Comparison of ENCODE assay signal across 12 cellular contexts in genomic region chr4:169015237-169015636, GRCh38. TPM values are rescaled to one million over a fixed set of nuclear protein-coding genes. Genes with fewer than 3 reads are reported as not detected.
DNase-seq lines count a peak whose midpoint lies in the region; ATAC-seq, FAIRE-seq and TF ChIP-seq lines count a peak whose summit lies in the region.
"Had no signal": no experiment of that assay in that cellular context is flagged by ENCODE, and none has a peak within 500 bp of the region (broad histone marks: within the 10 kb centered on the region; RNA-seq: fewer than 3 reads in every experiment).

No MANE protein-coding gene starts in this region.

- DNase-seq in CD4-positive, alpha-beta T cell: no peak
- DNase-seq in MM.1S (no peak), heart left ventricle (no peak), posterior vena cava (ENCODE audit: low spot score) (peak; percentile 79), frontal cortex (ENCODE audit: low spot score in 2 of 2) (no peak), MV-4-11 (lab: John Stamatoyannopoulos, UW) (no peak), WERI-Rb-1 (no peak)
- DNase-seq in activated naive CD8-positive, alpha-beta T cell treated with anti-CD3 and anti-CD28 coated beads for 36 hours: no peak
- DNase-seq: activated T-cell treated with anti-CD3 and anti-CD28 coated beads, Interleukin-2, amount 50 U/mL, for 48 hours had no signal

- no peaks in the 10 kb centered on the region for H3K9me3 ChIP-seq in CD4-positive, alpha-beta T cell (ENCODE audit: control insufficient read depth, low read length)
- H3K9me3 ChIP-seq in MM.1S (replicated peaks; ENCODE audit: insufficient read depth, low read length) (no peaks in the 10 kb centered on the region), heart left ventricle (no peaks in the 10 kb centered on the region), WERI-Rb-1 (ENCODE audit: severe bottlenecking) (no peaks in the 10 kb centered on the region)
- H3K9me3 ChIP-seq: Peyer's patch had no signal

- H3K9me2 ChIP-seq in MM.1S (replicated peaks; ENCODE audit: insufficient read depth, low read length): no peaks in the 10 kb centered on the region

- no peaks in the 10 kb centered on the region for H3K9me3 Mint-ChIP-seq in CD4-positive, alpha-beta T cell
- H3K9me3 Mint-ChIP-seq in activated naive CD8-positive, alpha-beta T cell treated with anti-CD3 and anti-CD28 coated beads for 36 hours: no peaks in the 10 kb centered on the region

- FAIRE-seq in frontal cortex (lab: Jason Lieb, UNC): no peak
- FAIRE-seq: TTC549 had no signal

- intact Hi-C loops in CD4-positive, alpha-beta T cell (cut with DNase I, micrococcal nuclease): no loop called here
- intact Hi-C loops in heart left ventricle (cut with DNase I): loop anchor here in 2 of 10 donors (10.0 kb wide), 2 partner anchors 130 to 550 kb away; no protein-coding TSS in a partner anchor
- intact Hi-C loops in posterior vena cava (cut with DNase I): no loop called here

- H3K4me1 ChIP-seq in MM.1S (ENCODE audit: low read length) (peaks cover 20% of the 10 kb centered on the region), heart left ventricle (peaks cover 0 to 19% (median 6%) of the 10 kb centered on the region in 12 donors)

- WGBS in heart left ventricle, 4 donors: 58 to 67% (median 60%) methylated on average over 6 of the region's 6 CpGs

- H3K27me3 ChIP-seq in CD4-positive, alpha-beta T cell (ENCODE audit: control insufficient read depth, insufficient read depth, low read length): no peaks in the 10 kb centered on the region
- H3K27me3 ChIP-seq in MM.1S (replicated peaks; ENCODE audit: insufficient read depth, low read length) (no peaks in the 10 kb centered on the region), heart left ventricle (no peaks in the 10 kb centered on the region), WERI-Rb-1 (ENCODE audit: insufficient read depth, low read depth, severe bottlenecking) (no peaks in the 10 kb centered on the region)
- H3K27me3 ChIP-seq: Peyer's patch had no signal

- H3K4me2 ChIP-seq in MM.1S (ENCODE audit: low read depth, low read length): peak overlapping the region; percentile 27; the same call in 1 of the 2 replicates

- no peaks in the 10 kb centered on the region for H3K79me2 ChIP-seq in MM.1S (ENCODE audit: low read length)

- no peak overlapping the region for H3K9ac ChIP-seq in MM.1S (ENCODE audit: low read length)

- H3K4me3 Mint-ChIP-seq in CD4-positive, alpha-beta T cell: no peak overlapping the region
- no peak overlapping the region for H3K4me3 Mint-ChIP-seq in activated naive CD8-positive, alpha-beta T cell treated with anti-CD3 and anti-CD28 coated beads for 36 hours

- POLR2A ChIA-PET in CD4-positive, alpha-beta T cell (lab: Charles Lee): no interaction called here

- CTCF ChIA-PET in CD4-positive, alpha-beta T cell (lab: Charles Lee): no interaction called here

- H3K4me1 Mint-ChIP-seq in CD4-positive, alpha-beta T cell (ENCODE audit: low read depth): peaks cover 9% of the 10 kb centered on the region
- peaks cover 7% of the 10 kb centered on the region for H3K4me1 Mint-ChIP-seq in activated naive CD8-positive, alpha-beta T cell treated with anti-CD3 and anti-CD28 coated beads for 36 hours

- TF ChIP-seq POLR2A in heart left ventricle (IDR thresholded peaks at IDR 0.05): no peak

- no peaks in the 10 kb centered on the region for H4K20me1 ChIP-seq in MM.1S (ENCODE audit: insufficient read depth, low read length)

- peaks cover 8% of the 10 kb centered on the region for H3K27me3 Mint-ChIP-seq in CD4-positive, alpha-beta T cell
- peaks cover under 1% of the 10 kb centered on the region for H3K27me3 Mint-ChIP-seq in activated naive CD8-positive, alpha-beta T cell treated with anti-CD3 and anti-CD28 coated beads for 36 hours

- H3F3A ChIP-seq in MM.1S (ENCODE audit: insufficient read depth, low read length): peaks cover 5% of the 10 kb centered on the region; the same call in 1 of the 2 replicates

- no peak for ATAC-seq in CD4-positive, alpha-beta T cell (ENCODE audit: poor library complexity)
- ATAC-seq in heart left ventricle: no peak
- ATAC-seq: HCT116 had no signal

- no peak overlapping the region for H3K4me3 ChIP-seq in MM.1S (ENCODE audit: low read length)
- no peak overlapping the region for H3K4me3 ChIP-seq in heart left ventricle
- no peak overlapping the region for H3K4me3 ChIP-seq in WERI-Rb-1 (ENCODE audit: low read depth, low read length)
- H3K4me3 ChIP-seq: Peyer's patch had no signal

- peak overlapping the region; percentile 75 for H3K27ac Mint-ChIP-seq in CD4-positive, alpha-beta T cell
- no peak overlapping the region for H3K27ac Mint-ChIP-seq in activated naive CD8-positive, alpha-beta T cell treated with anti-CD3 and anti-CD28 coated beads for 36 hours

- peaks cover 6% of the 10 kb centered on the region for H3K36me3 Mint-ChIP-seq in CD4-positive, alpha-beta T cell (ENCODE audit: low read depth)
- H3K36me3 Mint-ChIP-seq in activated naive CD8-positive, alpha-beta T cell treated with anti-CD3 and anti-CD28 coated beads for 36 hours: no peaks in the 10 kb centered on the region

- H3K27ac ChIP-seq in CD4-positive, alpha-beta T cell (ENCODE audit: low read depth, low read length): no peak overlapping the region
- H3K27ac ChIP-seq in MM.1S (ENCODE audit: low read length) (peak overlapping the region; percentile 48; the same call in 1 of the 2 replicates), heart left ventricle (peak overlapping the region in 7 of 12 donors; percentile 28 to 64 (median 44)), WERI-Rb-1 (no peak overlapping the region; the same call in 1 of the 2 replicates)

- TF ChIP-seq CTCF in CD4-positive, alpha-beta T cell (IDR thresholded peaks at IDR 0.05): no peak
- TF ChIP-seq CTCF in MM.1S (IDR thresholded peaks at IDR 0.05; ENCODE audit: low read length): no peak
- no peak for TF ChIP-seq CTCF in heart left ventricle (IDR thresholded peaks at IDR 0.05)
- TF ChIP-seq CTCF in WERI-Rb-1 (IDR thresholded peaks at IDR 0.05; ENCODE audit: low read depth, low read length): no peak

- H2AFZ ChIP-seq in MM.1S (ENCODE audit: low read length): peak overlapping the region; percentile 59

- H3K36me3 ChIP-seq in MM.1S (replicated peaks; ENCODE audit: insufficient read depth, low read length) (no peaks in the 10 kb centered on the region), heart left ventricle (no peaks in the 10 kb centered on the region), WERI-Rb-1 (no peaks in the 10 kb centered on the region)
- H3K36me3 ChIP-seq: Peyer's patch had no signal

RNA-seq across cellular contexts. Expression of gene CBR4, which starts 5.2 kb away (rescaled TPM):
- total RNA-seq in CD4-positive, alpha-beta T cell: 1 to 10 TPM; 5.1 to 5.4 TPM
- 10 to 100 TPM; 17.2 to 26.5 (median 24.2) TPM for total RNA-seq in heart left ventricle
- 10 to 100 TPM in 1 of 2 donors, 1 to 10 TPM in 1; 8.7 to 15.2 TPM for polyA plus RNA-seq in heart left ventricle
- 10 to 100 TPM; 13.9 to 17.5 TPM for total RNA-seq in posterior vena cava
- 34.2 TPM for total RNA-seq in frontal cortex
- 10 to 100 TPM; 14.5 to 15.6 TPM for total RNA-seq in activated naive CD8-positive, alpha-beta T cell treated with anti-CD3 and anti-CD28 coated beads for 36 hours

Comparison
In these comparisons a context has a peak if more than half of its experiments do, and no peak if none do; other contexts are left out.
1. H3K27ac ChIP-seq: peak in MM.1S (single experiment) and heart left ventricle (7 of 12); none in CD4-positive, alpha-beta T cell (single experiment) and WERI-Rb-1 (single experiment).